ENCODE assay signal across 1 cellular context in the genomic region with DNA sequence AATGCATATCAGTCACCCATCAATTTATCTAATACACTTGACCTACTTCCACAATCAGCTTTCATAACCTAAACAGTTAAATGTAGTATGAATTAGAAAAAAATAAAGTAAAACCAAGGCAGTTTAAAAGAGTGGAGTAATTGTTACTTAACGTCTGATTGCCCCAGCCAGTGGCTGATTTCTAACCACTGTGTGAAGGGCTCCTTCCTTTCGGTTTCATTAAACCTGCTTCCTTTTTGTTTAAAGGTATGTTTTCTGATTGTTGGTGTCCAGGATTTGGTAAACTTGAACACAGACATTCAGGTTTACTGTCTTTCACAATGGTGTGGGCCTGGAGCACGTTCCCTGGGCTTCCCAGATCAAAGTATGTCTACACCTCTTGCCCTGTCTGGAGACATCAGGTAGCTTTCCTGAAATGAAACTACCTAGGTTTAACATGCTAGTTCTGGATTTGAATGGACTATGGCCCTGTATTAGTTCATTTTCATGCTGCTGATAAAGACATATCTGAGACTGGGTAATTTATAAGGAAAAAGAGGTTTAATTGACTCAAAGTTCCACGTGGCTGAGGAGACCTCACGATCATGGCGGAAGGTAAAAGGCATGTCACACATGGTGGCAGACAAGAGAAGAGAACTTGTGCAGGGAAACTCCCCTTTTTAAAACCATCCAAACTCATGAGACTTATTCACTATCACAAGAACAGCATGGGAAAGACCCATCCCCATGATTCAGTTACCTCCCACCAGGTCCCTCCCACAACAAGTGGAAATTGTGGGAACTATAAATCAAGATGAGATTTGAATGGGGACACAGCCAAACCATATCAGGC.
TF ChIP-seq lines count a peak whose summit lies in the region.

No MANE protein-coding gene starts in this region.

TF ChIP-seq in GM12878, 131 proteins besides CTCF, POLR2A, EP300 and RAD21 (continued from another document):
- TF ChIP-seq FOXM1 (IDR thresholded peaks at IDR 0.05; ENCODE audit: low read depth, low read length) (no peak), NFYA (IDR thresholded peaks at IDR 0.05; ENCODE audit: borderline replicate concordance, low read depth, low read length) (no peak), MXI1 (IDR thresholded peaks at IDR 0.05; ENCODE audit: low read depth, low read length) (no peak), TBL1XR1 (IDR thresholded peaks at IDR 0.05; ENCODE audit: low read depth, low read length) (no peak), BHLHE40 (IDR thresholded peaks at IDR 0.05; ENCODE audit: borderline replicate concordance in 1 of 2, low read depth in 2 of 2, low read length in 1 of 2) (no peak), KLF5 (IDR thresholded peaks at IDR 0.05; ENCODE audit: partially characterized antibody) (peak; percentile 42), FOS (IDR thresholded peaks at IDR 0.05; ENCODE audit: borderline replicate concordance, extremely low read depth, insufficient read length) (no peak), RFX5 (IDR thresholded peaks at IDR 0.05; ENCODE audit: low read depth, low read length) (no peak), IKZF1 (conservative IDR thresholded peaks at IDR 0.05) (no peak), ZSCAN29 (IDR thresholded peaks at IDR 0.05) (no peak)
- TF ChIP-seq, protein P1, sequence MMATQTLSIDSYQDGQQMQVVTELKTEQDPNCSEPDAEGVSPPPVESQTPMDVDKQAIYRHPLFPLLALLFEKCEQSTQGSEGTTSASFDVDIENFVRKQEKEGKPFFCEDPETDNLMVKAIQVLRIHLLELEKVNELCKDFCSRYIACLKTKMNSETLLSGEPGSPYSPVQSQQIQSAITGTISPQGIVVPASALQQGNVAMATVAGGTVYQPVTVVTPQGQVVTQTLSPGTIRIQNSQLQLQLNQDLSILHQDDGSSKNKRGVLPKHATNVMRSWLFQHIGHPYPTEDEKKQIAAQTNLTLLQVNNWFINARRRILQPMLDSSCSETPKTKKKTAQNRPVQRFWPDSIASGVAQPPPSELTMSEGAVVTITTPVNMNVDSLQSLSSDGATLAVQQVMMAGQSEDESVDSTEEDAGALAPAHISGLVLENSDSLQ (IDR thresholded peaks at IDR 0.05): no peak
- TF ChIP-seq, protein P2, sequence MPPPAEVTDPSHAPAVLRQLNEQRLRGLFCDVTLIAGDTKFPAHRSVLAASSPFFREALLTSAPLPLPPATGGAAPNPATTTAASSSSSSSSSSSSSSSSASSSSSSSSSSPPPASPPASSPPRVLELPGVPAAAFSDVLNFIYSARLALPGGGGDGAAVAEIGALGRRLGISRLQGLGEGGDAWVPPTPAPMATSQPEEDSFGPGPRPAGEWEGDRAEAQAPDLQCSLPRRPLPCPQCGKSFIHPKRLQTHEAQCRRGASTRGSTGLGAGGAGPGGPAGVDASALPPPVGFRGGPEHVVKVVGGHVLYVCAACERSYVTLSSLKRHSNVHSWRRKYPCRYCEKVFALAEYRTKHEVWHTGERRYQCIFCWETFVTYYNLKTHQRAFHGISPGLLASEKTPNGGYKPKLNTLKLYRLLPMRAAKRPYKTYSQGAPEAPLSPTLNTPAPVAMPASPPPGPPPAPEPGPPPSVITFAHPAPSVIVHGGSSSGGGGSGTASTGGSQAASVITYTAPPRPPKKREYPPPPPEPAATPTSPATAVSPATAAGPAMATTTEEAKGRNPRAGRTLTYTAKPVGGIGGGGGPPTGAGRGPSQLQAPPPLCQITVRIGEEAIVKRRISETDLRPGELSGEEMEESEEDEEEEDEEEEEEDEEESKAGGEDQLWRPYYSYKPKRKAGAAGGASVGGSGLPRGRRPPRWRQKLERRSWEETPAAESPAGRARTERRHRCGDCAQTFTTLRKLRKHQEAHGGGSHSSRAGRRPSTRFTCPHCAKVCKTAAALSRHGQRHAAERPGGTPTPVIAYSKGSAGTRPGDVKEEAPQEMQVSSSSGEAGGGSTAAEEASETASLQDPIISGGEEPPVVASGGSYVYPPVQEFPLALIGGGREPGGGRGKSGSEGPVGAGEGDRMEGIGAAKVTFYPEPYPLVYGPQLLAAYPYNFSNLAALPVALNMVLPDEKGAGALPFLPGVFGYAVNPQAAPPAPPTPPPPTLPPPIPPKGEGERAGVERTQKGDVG (CRISPR knock-in tag; IDR thresholded peaks at IDR 0.05): no peak
- TF ChIP-seq, protein P3, sequence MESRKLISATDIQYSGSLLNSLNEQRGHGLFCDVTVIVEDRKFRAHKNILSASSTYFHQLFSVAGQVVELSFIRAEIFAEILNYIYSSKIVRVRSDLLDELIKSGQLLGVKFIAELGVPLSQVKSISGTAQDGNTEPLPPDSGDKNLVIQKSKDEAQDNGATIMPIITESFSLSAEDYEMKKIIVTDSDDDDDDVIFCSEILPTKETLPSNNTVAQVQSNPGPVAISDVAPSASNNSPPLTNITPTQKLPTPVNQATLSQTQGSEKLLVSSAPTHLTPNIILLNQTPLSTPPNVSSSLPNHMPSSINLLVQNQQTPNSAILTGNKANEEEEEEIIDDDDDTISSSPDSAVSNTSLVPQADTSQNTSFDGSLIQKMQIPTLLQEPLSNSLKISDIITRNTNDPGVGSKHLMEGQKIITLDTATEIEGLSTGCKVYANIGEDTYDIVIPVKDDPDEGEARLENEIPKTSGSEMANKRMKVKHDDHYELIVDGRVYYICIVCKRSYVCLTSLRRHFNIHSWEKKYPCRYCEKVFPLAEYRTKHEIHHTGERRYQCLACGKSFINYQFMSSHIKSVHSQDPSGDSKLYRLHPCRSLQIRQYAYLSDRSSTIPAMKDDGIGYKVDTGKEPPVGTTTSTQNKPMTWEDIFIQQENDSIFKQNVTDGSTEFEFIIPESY (IDR thresholded peaks at IDR 0.05): peak; percentile 98
- TF ChIP-seq, protein P4, sequence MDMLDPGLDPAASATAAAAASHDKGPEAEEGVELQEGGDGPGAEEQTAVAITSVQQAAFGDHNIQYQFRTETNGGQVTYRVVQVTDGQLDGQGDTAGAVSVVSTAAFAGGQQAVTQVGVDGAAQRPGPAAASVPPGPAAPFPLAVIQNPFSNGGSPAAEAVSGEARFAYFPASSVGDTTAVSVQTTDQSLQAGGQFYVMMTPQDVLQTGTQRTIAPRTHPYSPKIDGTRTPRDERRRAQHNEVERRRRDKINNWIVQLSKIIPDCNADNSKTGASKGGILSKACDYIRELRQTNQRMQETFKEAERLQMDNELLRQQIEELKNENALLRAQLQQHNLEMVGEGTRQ (IDR thresholded peaks at IDR 0.05; ENCODE audit: borderline replicate concordance, low read depth, low read length): no peak
TF ChIP-seq in GM12878: peak in this region for 3.
